ENCODE assay signal across 18 cellular contexts in the genomic region with DNA sequence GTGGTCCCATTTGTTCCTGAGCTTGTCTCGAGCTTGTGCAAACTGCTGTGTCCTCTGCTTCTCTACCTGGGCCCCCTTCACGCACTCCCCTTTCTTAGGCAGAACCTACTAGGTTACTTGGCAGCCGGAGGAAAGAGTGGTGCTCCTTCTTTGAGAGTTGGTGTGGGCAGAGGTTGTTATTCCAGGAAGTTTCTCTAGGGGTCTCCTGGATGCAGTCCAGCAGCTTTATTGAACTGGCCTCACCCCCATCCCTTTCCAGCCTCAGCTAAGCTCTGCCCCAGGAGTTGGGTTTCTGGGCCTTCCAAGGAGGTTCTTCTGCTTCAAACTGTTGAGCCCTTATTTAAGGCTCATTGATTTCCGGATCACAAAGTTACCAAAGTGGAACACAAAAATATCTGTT.
A peak's percentile ranks its signal among the peaks of the same experiment; 100 is the strongest.
DNase-seq lines count a peak whose midpoint lies in the region; ATAC-seq and TF ChIP-seq lines count a peak whose summit lies in the region.
"Had no signal": no experiment of that assay in that cellular context is flagged by ENCODE, and none has a peak within 500 bp of the region (broad histone marks: within the 10 kb centered on the region; RNA-seq: fewer than 3 reads in every experiment).

No MANE protein-coding gene starts in this region.

- H3K36me3 ChIP-seq in endodermal cell (ENCODE audit: control insufficient read depth, insufficient read depth, low read length), result peaks cover 42% of the 10 kb centered on the region

- no peak overlapping the region for H3K4me3 Mint-ChIP-seq in HFFc6
- no peak overlapping the region for H3K4me3 Mint-ChIP-seq in endodermal cell
- no peak overlapping the region for H3K4me3 Mint-ChIP-seq in progenitor cell of endocrine pancreas (ENCODE audit: low read depth)
- H3K4me3 Mint-ChIP-seq: CD8-positive, alpha-beta memory T cell had no signal

- 80 to 90% methylated on average over 1 to 4 of the region's 4 CpGs for WGBS in endodermal cell (ENCODE audit: insufficient coverage in 1 of 2, insufficient read length in 1 of 2), 2 experiments
- WGBS in right cardiac atrium, result 97% methylated on average over 4 of the region's 4 CpGs

- H3K4me1 ChIP-seq in endodermal cell (ENCODE audit: control insufficient read depth, insufficient read depth, low read length), result no peaks in the 10 kb centered on the region
- H3K4me1 ChIP-seq in right cardiac atrium (ENCODE audit: control insufficient read depth, insufficient read depth, low read length), result peaks cover 5% of the 10 kb centered on the region
- H3K4me1 ChIP-seq: BLaER1, SJSA1 had no signal

- no peak overlapping the region for H3K4me3 ChIP-seq in endodermal cell (ENCODE audit: low read length)
- H3K4me3 ChIP-seq in right cardiac atrium (ENCODE audit: low read length), result no peak overlapping the region
- H3K4me3 ChIP-seq: BLaER1, SJSA1 had no signal

- TF ChIP-seq CTCF in HFFc6 (IDR thresholded peaks at IDR 0.05), result 0 out of 2 replicates have a peak, but pooled peaks have one; percentile 9
- TF ChIP-seq CTCF in endodermal cell (conservative IDR thresholded peaks at IDR 0.05), result peak; percentile 67
- TF ChIP-seq CTCF in progenitor cell of endocrine pancreas (IDR thresholded peaks at IDR 0.05; ENCODE audit: unreplicated experiment), result peak; percentile 36

- H3K27me3 Mint-ChIP-seq in HFFc6 (ENCODE audit: insufficient read depth) (no peaks in the 10 kb centered on the region; the same call in 1 of the 2 replicates), endodermal cell (ENCODE audit: insufficient read depth) (no peaks in the 10 kb centered on the region), progenitor cell of endocrine pancreas (no peaks in the 10 kb centered on the region)
- H3K27me3 Mint-ChIP-seq: CD8-positive, alpha-beta memory T cell had no signal

- H3K36me3 Mint-ChIP-seq in HFFc6 (ENCODE audit: low read depth), result peaks cover 25% of the 10 kb centered on the region
- H3K36me3 Mint-ChIP-seq in endodermal cell (ENCODE audit: low read depth), result peaks cover 51% of the 10 kb centered on the region
- H3K36me3 Mint-ChIP-seq in progenitor cell of endocrine pancreas (ENCODE audit: insufficient read depth), result peaks cover 28% of the 10 kb centered on the region

- no peak overlapping the region for H3K9ac ChIP-seq in endodermal cell (ENCODE audit: extremely low read depth, low read length, poor library complexity, severe bottlenecking)
- H3K9ac ChIP-seq: BLaER1 had no signal

- H3K9me3 ChIP-seq in endodermal cell (ENCODE audit: control insufficient read depth, low read length) (no peaks in the 10 kb centered on the region), right cardiac atrium (ENCODE audit: control insufficient read depth, low read length) (no peaks in the 10 kb centered on the region)
- H3K9me3 ChIP-seq: BLaER1, SJSA1 had no signal

- no peak overlapping the region for H3K27ac ChIP-seq in endodermal cell (ENCODE audit: low read depth, low read length)
- H3K27ac ChIP-seq in right cardiac atrium (ENCODE audit: low read length), result no peak overlapping the region
- H3K27ac ChIP-seq: BLaER1, SJSA1 had no signal

- H3K27me3 ChIP-seq in endodermal cell (ENCODE audit: control insufficient read depth, insufficient read depth, low read length, poor library complexity, severe bottlenecking) (no peaks in the 10 kb centered on the region), right cardiac atrium (ENCODE audit: control insufficient read depth, insufficient read depth) (no peaks in the 10 kb centered on the region)
- H3K27me3 ChIP-seq: BLaER1, SJSA1 had no signal

- H3K9me3 Mint-ChIP-seq in HFFc6 (no peaks in the 10 kb centered on the region), endodermal cell (no peaks in the 10 kb centered on the region), progenitor cell of endocrine pancreas (ENCODE audit: low read depth) (no peaks in the 10 kb centered on the region)

- H3K4me1 Mint-ChIP-seq in HFFc6 (ENCODE audit: low read depth) (peaks cover 32% of the 10 kb centered on the region), endodermal cell (peaks cover 12% of the 10 kb centered on the region), progenitor cell of endocrine pancreas (ENCODE audit: low read depth) (peaks cover 2% of the 10 kb centered on the region)
- H3K4me1 Mint-ChIP-seq: CD8-positive, alpha-beta memory T cell had no signal

- ATAC-seq in right cardiac atrium, result no peak
- ATAC-seq: HCT116 had no signal

- H3K27ac Mint-ChIP-seq in HFFc6 (no peak overlapping the region), endodermal cell (no peak overlapping the region), progenitor cell of endocrine pancreas (no peak overlapping the region)

- intact Hi-C loops in right cardiac atrium (cut with DNase I), result no loop called here

- DNase-seq in NCI-H82 (lab: John Stamatoyannopoulos, UW), result peak; percentile 40
- DNase-seq in NCI-H82 treated with DMSO at 0.1 percent for 48 hours (lab: John Stamatoyannopoulos, UW; ENCODE audit: unreplicated experiment), result no peak
- no peak for DNase-seq in HFFc6
- DNase-seq in endodermal cell, result peak; percentile 58
- DNase-seq in progenitor cell of endocrine pancreas (ENCODE audit: low spot score, unreplicated experiment), result no peak
- no peak for DNase-seq in right cardiac atrium
- DNase-seq in CD1c-positive myeloid dendritic cell (ENCODE audit: extremely low spot score), result no peak
- DNase-seq in T-helper 9 cell, result no peak
- DNase-seq: 8988T; CD8-positive, alpha-beta memory T cell; DMS79; KG1; MV-4-11; NCI-H1694 treated with DMSO at 0.1 percent for 48 hours; NCI-H774 had no signal

Comparison
In these comparisons a context has a peak if more than half of its experiments do, and no peak if none do; other contexts are left out.
1. DNase-seq: peak in NCI-H82 (single experiment) and endodermal cell (single experiment); none in NCI-H82 treated with DMSO at 0.1 percent for 48 hours (single experiment), HFFc6 (single experiment), progenitor cell of endocrine pancreas (single experiment), right cardiac atrium (0 of 3), CD1c-positive myeloid dendritic cell (single experiment) and T-helper 9 cell (single experiment).
2. CTCF ChIP-seq: peak in every context shown above with its lines; median percentile 67 in endodermal cell; 36 in progenitor cell of endocrine pancreas; 9 in HFFc6.